9 cellular contexts compared by ENCODE assay signal in genomic region chr22:30205281-30206115, GRCh38. TPM values are rescaled to one million over a fixed set of nuclear protein-coding genes. Genes with fewer than 3 reads are reported as not detected.
DNase-seq lines count a peak whose midpoint lies in the region; ATAC-seq and TF ChIP-seq lines count a peak whose summit lies in the region.
"Had no signal": no experiment of that assay in that cellular context is flagged by ENCODE, and none has a peak within 500 bp of the region (broad histone marks: within the 10 kb centered on the region; RNA-seq: fewer than 3 reads in every experiment).

No MANE protein-coding gene starts in this region.

- no peaks in the 10 kb centered on the region for H3K9me3 Mint-ChIP-seq in CD4-positive, alpha-beta T cell

- H3K27ac Mint-ChIP-seq in CD4-positive, alpha-beta T cell: no peak overlapping the region
- H3K27ac Mint-ChIP-seq: activated CD8-positive, alpha-beta memory T cell treated with anti-CD3 and anti-CD28 coated beads, Interleukin-2, amount 10 ng/mL, durations not matched to agents 7 days and 5 days had no signal

- CTCF ChIA-PET in RWPE1 (lab: Yijun Ruan, JAX): no interaction called here
- CTCF ChIA-PET in CD4-positive, alpha-beta T cell (lab: Charles Lee): no interaction called here

- H3K9me3 ChIP-seq in skeletal muscle satellite cell (replicated peaks; ENCODE audit: low read length): no peaks in the 10 kb centered on the region
- H3K9me3 ChIP-seq in CD4-positive, alpha-beta T cell (ENCODE audit: control insufficient read depth, low read length): no peaks in the 10 kb centered on the region

- H3K4me2 ChIP-seq in skeletal muscle satellite cell (ENCODE audit: low read length): peak overlapping the region; percentile 67

- DNase-seq in H4 (ENCODE audit: low spot score) (peak; percentile 96), RWPE1 (ENCODE audit: low spot score) (peak; percentile 33), fibroblast of the conjunctiva (ENCODE audit: low read depth) (peak; percentile 84)
- no peak for DNase-seq in activated CD4-positive, alpha-beta T cell treated with anti-CD3 and anti-CD28 coated beads, Interleukin-2, amount 50 U/mL, for 48 hours
- no peak for DNase-seq in CD4-positive, alpha-beta T cell
- no peak for DNase-seq in activated CD8-positive, alpha-beta memory T cell treated with anti-CD3 and anti-CD28 coated beads for 24 hours
- DNase-seq: activated CD8-positive, alpha-beta memory T cell treated with anti-CD3 and anti-CD28 coated beads, Interleukin-2, amount 10 ng/mL, durations not matched to agents 7 days and 5 days had no signal

- no peak for ATAC-seq in HG03571 (IDR thresholded peaks at IDR 0.05; ENCODE audit: unreplicated experiment)
- no peak for ATAC-seq in CD4-positive, alpha-beta T cell (ENCODE audit: poor library complexity)
- ATAC-seq: activated CD8-positive, alpha-beta memory T cell treated with anti-CD3 and anti-CD28 coated beads, Interleukin-2, amount 10 ng/mL, durations not matched to agents 7 days and 5 days had no signal

- POLR2A ChIA-PET in RWPE1 (lab: Yijun Ruan, JAX; ENCODE audit: low non-redundant PET): no interaction called here
- POLR2A ChIA-PET in CD4-positive, alpha-beta T cell (lab: Charles Lee): no interaction called here

- H3K36me3 Mint-ChIP-seq in CD4-positive, alpha-beta T cell (ENCODE audit: low read depth): no peaks in the 10 kb centered on the region

- H3K4me1 Mint-ChIP-seq in CD4-positive, alpha-beta T cell (ENCODE audit: low read depth): no peaks in the 10 kb centered on the region

- H3K4me3 ChIP-seq in skeletal muscle satellite cell (ENCODE audit: low read length): peak overlapping the region; percentile 39

- H3K27ac ChIP-seq in RWPE1: peak overlapping the region; percentile 96
- H3K27ac ChIP-seq in CD4-positive, alpha-beta T cell (ENCODE audit: low read depth, low read length): no peak overlapping the region

- TF ChIP-seq CTCF in RWPE1 (conservative IDR thresholded peaks at IDR 0.05; ENCODE audit: low read depth): no peak
- no peak for TF ChIP-seq CTCF in CD4-positive, alpha-beta T cell (IDR thresholded peaks at IDR 0.05)

- peak overlapping the region; percentile 87 for H3K9ac ChIP-seq in skeletal muscle satellite cell (ENCODE audit: low read depth, low read length)

- H3K4me1 ChIP-seq in skeletal muscle satellite cell (ENCODE audit: control insufficient read depth, insufficient read depth, low read length): peaks cover 82% of the 10 kb centered on the region

- no peaks in the 10 kb centered on the region for H3K36me3 ChIP-seq in skeletal muscle satellite cell (ENCODE audit: insufficient read depth, low read length)

- intact Hi-C loops in CD4-positive, alpha-beta T cell (cut with DNase I, micrococcal nuclease): no loop called here

- no peak overlapping the region for H3K4me3 Mint-ChIP-seq in CD4-positive, alpha-beta T cell
- H3K4me3 Mint-ChIP-seq: activated CD8-positive, alpha-beta memory T cell treated with anti-CD3 and anti-CD28 coated beads, Interleukin-2, amount 10 ng/mL, durations not matched to agents 7 days and 5 days had no signal

- no peaks in the 10 kb centered on the region for H3K27me3 Mint-ChIP-seq in CD4-positive, alpha-beta T cell
- H3K27me3 Mint-ChIP-seq: activated CD8-positive, alpha-beta memory T cell treated with anti-CD3 and anti-CD28 coated beads, Interleukin-2, amount 10 ng/mL, durations not matched to agents 7 days and 5 days had no signal

- no peaks in the 10 kb centered on the region for H3K27me3 ChIP-seq in skeletal muscle satellite cell (ENCODE audit: control insufficient read depth, insufficient read depth, low read length)
- H3K27me3 ChIP-seq in CD4-positive, alpha-beta T cell (ENCODE audit: control insufficient read depth, insufficient read depth, low read length): no peaks in the 10 kb centered on the region

RNA-seq across cellular contexts. Expression of gene LIF, which starts 41.1 kb away (rescaled TPM):
- 2.2 and 3.9 TPM in 2 replicates for total RNA-seq in H4 (2014; rRNA removed; shearing (Covaris generic))
- total RNA-seq in skeletal muscle satellite cell (2012; rRNA removed): 13.2 and 25.1 TPM in 2 replicates
- total RNA-seq in CD4-positive, alpha-beta T cell: under 1 TPM; 0.17 to 0.30 TPM

Comparison
In these comparisons a context has a peak if more than half of its experiments do, and no peak if none do; other contexts are left out.
1. DNase-seq: peak in H4 (single experiment), RWPE1 (single experiment) and fibroblast of the conjunctiva (single experiment); none in activated CD4-positive, alpha-beta T cell treated with anti-CD3 and anti-CD28 coated beads, Interleukin-2, amount 50 U/mL, for 48 hours (0 of 2), CD4-positive, alpha-beta T cell (0 of 10) and activated CD8-positive, alpha-beta memory T cell treated with anti-CD3 and anti-CD28 coated beads for 24 hours (single experiment).